8 cellular contexts compared by ENCODE assay signal in genomic region chr6:111870751-111871064, GRCh38. TPM values are rescaled to one million over a fixed set of nuclear protein-coding genes. Genes with fewer than 3 reads are reported as not detected.
A peak's percentile ranks its signal among the peaks of the same experiment; 100 is the strongest.
DNase-seq lines count a peak whose midpoint lies in the region; ATAC-seq and TF ChIP-seq lines count a peak whose summit lies in the region.

No MANE protein-coding gene starts in this region.

- no peak for TF ChIP-seq EP300 in suprapubic skin (IDR thresholded peaks at IDR 0.05)

- no peak for DNase-seq in activated naive CD4-positive, alpha-beta T cell treated with anti-CD3 and anti-CD28 coated beads for 36 hours
- DNase-seq in activated naive CD4-positive, alpha-beta T cell treated with Interleukin-2 at 50 U/mL for 16 hours = no peak
- DNase-seq in activated CD8-positive, alpha-beta T cell treated with anti-CD3 and anti-CD28 coated beads for 36 hours = no peak
- DNase-seq in inferior parietal cortex (ENCODE audit: extremely low spot score) (peak; percentile 20), suprapubic skin (ENCODE audit: low spot score in 2 of 2) (no peak), GM19240 (ENCODE audit: insufficient read length, low spot score) (no peak), aorta (no peak)

- H3K27me3 ChIP-seq in suprapubic skin (no peaks in the 10 kb centered on the region), aorta (ENCODE audit: control insufficient read depth in 1 of 2, insufficient read depth in 2 of 2, low read length in 1 of 2) (no peaks in the 10 kb centered on the region)

- H3K36me3 Mint-ChIP-seq in activated naive CD4-positive, alpha-beta T cell treated with anti-CD3 and anti-CD28 coated beads for 36 hours (ENCODE audit: low read depth) = peaks cover 29% of the 10 kb centered on the region
- peaks cover 57% of the 10 kb centered on the region for H3K36me3 Mint-ChIP-seq in activated CD8-positive, alpha-beta T cell treated with anti-CD3 and anti-CD28 coated beads for 36 hours (ENCODE audit: low read depth)

- ATAC-seq in activated CD8-positive, alpha-beta T cell treated with anti-CD3 and anti-CD28 coated beads for 36 hours = no peak
- ATAC-seq in aorta (ENCODE audit: low FRiP score) (no peak), HG02938 (IDR thresholded peaks at IDR 0.05; ENCODE audit: unreplicated experiment) (no peak)

- no peaks in the 10 kb centered on the region for H3K27me3 Mint-ChIP-seq in activated naive CD4-positive, alpha-beta T cell treated with anti-CD3 and anti-CD28 coated beads for 36 hours (ENCODE audit: low read depth)
- no peaks in the 10 kb centered on the region for H3K27me3 Mint-ChIP-seq in activated CD8-positive, alpha-beta T cell treated with anti-CD3 and anti-CD28 coated beads for 36 hours

- peaks cover 34% of the 10 kb centered on the region for H3K4me1 ChIP-seq in suprapubic skin
- H3K4me1 ChIP-seq in aorta (ENCODE audit: control insufficient read depth in 1 of 2, insufficient read depth in 2 of 2, low read length in 2 of 2) = no peaks in the 10 kb centered on the region

- peaks cover 58% of the 10 kb centered on the region for H3K4me1 Mint-ChIP-seq in activated naive CD4-positive, alpha-beta T cell treated with anti-CD3 and anti-CD28 coated beads for 36 hours (ENCODE audit: low read depth)
- peaks cover 55% of the 10 kb centered on the region for H3K4me1 Mint-ChIP-seq in activated CD8-positive, alpha-beta T cell treated with anti-CD3 and anti-CD28 coated beads for 36 hours (ENCODE audit: low read depth)

- 46% methylated on average over 4 of the region's 4 CpGs for WGBS in suprapubic skin
- WGBS in aorta, 2 donors = 41 to 46% methylated on average over 4 of the region's 4 CpGs

- POLR2A ChIA-PET in activated CD8-positive, alpha-beta T cell treated with anti-CD3 and anti-CD28 coated beads for 36 hours (lab: Charles Lee) = interaction anchor here (0.8 to 2.9 kb wide), 13 partner anchors 9 to 144 kb away, joined by 3 to 18 read pairs (median 4); no protein-coding TSS in a partner anchor

- CTCF ChIA-PET in activated naive CD4-positive, alpha-beta T cell treated with anti-CD3 and anti-CD28 coated beads for 36 hours (lab: Charles Lee) = interaction anchor here (1.0 to 2.5 kb wide), 6 partner anchors 9 to 160 kb away, joined by 3 to 7 read pairs (median 3); no protein-coding TSS in a partner anchor
- CTCF ChIA-PET in activated CD8-positive, alpha-beta T cell treated with anti-CD3 and anti-CD28 coated beads for 36 hours (lab: Charles Lee) = interaction anchor here (1.0 to 2.4 kb wide), 10 partner anchors 44 to 172 kb away, joined by 3 to 9 read pairs (median 4); no protein-coding TSS in a partner anchor

- no peak for TF ChIP-seq POLR2A in suprapubic skin (IDR thresholded peaks at IDR 0.05)

- no peaks in the 10 kb centered on the region for H3K9me3 Mint-ChIP-seq in activated naive CD4-positive, alpha-beta T cell treated with anti-CD3 and anti-CD28 coated beads for 36 hours
- no peaks in the 10 kb centered on the region for H3K9me3 Mint-ChIP-seq in activated CD8-positive, alpha-beta T cell treated with anti-CD3 and anti-CD28 coated beads for 36 hours

- H3K27ac Mint-ChIP-seq in activated naive CD4-positive, alpha-beta T cell treated with anti-CD3 and anti-CD28 coated beads for 36 hours = peak overlapping the region; percentile 97
- H3K27ac Mint-ChIP-seq in activated CD8-positive, alpha-beta T cell treated with anti-CD3 and anti-CD28 coated beads for 36 hours = peak overlapping the region; percentile 98

- H3K9me3 ChIP-seq in suprapubic skin (no peaks in the 10 kb centered on the region), aorta (ENCODE audit: control insufficient read depth, low read length) (no peaks in the 10 kb centered on the region)

- H3K4me3 Mint-ChIP-seq in activated naive CD4-positive, alpha-beta T cell treated with anti-CD3 and anti-CD28 coated beads for 36 hours = peak overlapping the region; percentile 96
- peak overlapping the region; percentile 98 for H3K4me3 Mint-ChIP-seq in activated CD8-positive, alpha-beta T cell treated with anti-CD3 and anti-CD28 coated beads for 36 hours

- H3K4me3 ChIP-seq in suprapubic skin (peak overlapping the region; percentile 90), aorta (ENCODE audit: low read length in 2 of 2) (no peak overlapping the region)

- H3K36me3 ChIP-seq in suprapubic skin (no peaks in the 10 kb centered on the region), aorta (ENCODE audit: control insufficient read depth in 1 of 2, insufficient read depth in 2 of 2, low read length in 1 of 2) (no peaks in the 10 kb centered on the region)

- intact Hi-C loops in activated naive CD4-positive, alpha-beta T cell treated with anti-CD3 and anti-CD28 coated beads for 36 hours (cut with micrococcal nuclease) = loop anchor here (1.0 to 5.0 kb wide), 7 partner anchors 26 to 1053 kb away; partner anchors contain the start of gene CDK19
- intact Hi-C loops in activated CD8-positive, alpha-beta T cell treated with anti-CD3 and anti-CD28 coated beads for 36 hours (cut with micrococcal nuclease) = loop anchor here (2.0 to 5.0 kb wide), 6 partner anchors 32 to 172 kb away; no protein-coding TSS in a partner anchor
- intact Hi-C loops in aorta (cut with DNase I) = loop anchor here (5.0 kb wide), 1 partner anchor 172 kb away; no protein-coding TSS in a partner anchor

- TF ChIP-seq CTCF in activated CD8-positive, alpha-beta T cell treated with anti-CD3 and anti-CD28 coated beads for 36 hours (IDR thresholded peaks at IDR 0.05) = no peak
- TF ChIP-seq CTCF in suprapubic skin (IDR thresholded peaks at IDR 0.05) = no peak

- no peak overlapping the region for H3K27ac ChIP-seq in suprapubic skin
- H3K27ac ChIP-seq in aorta (ENCODE audit: low read depth in 1 of 2, low read length in 2 of 2) = no peak overlapping the region

RNA-seq across cellular contexts. Expression of gene FYN, which starts 2.5 kb away (rescaled TPM):
- total RNA-seq in activated naive CD4-positive, alpha-beta T cell treated with anti-CD3 and anti-CD28 coated beads for 36 hours = 100 to 1,000 TPM; 236 to 244 TPM
- total RNA-seq in activated CD8-positive, alpha-beta T cell treated with anti-CD3 and anti-CD28 coated beads for 36 hours = 100 to 1,000 TPM; 384 to 386 TPM
- total RNA-seq in suprapubic skin (10 to 100 TPM; 36.6 to 89.6 (median 67.3) TPM), aorta (100 to 1,000 TPM; 100 to 162 TPM)
- polyA plus RNA-seq in aorta = 10 to 100 TPM; 31.7 to 32.5 TPM
